ENCODE assay signal across 21 cellular contexts in the genomic region with DNA sequence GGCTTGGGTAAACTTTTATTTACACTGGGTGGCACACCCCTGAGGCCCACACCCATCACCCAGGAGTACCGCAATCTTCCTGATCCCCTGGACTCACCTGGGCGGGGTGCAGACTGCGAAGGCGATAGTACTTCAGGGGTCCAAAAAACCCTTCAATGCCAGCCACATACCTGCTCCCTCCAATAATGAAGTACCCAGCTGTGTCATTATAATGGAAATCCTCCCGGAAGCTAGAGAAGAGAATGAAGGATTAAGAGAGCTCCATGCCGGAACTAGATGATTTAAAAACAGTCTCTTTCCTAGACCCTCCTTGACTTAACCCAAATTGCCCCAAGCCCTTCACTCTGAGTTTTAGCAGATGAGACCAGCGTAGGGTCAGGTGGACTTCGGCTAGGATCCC. TPM values are rescaled to one million over a fixed set of nuclear protein-coding genes. Genes with fewer than 3 reads are reported as not detected.
A peak's percentile ranks its signal among the peaks of the same experiment; 100 is the strongest.
DNase-seq lines count a peak whose midpoint lies in the region; ATAC-seq and TF ChIP-seq lines count a peak whose summit lies in the region.
"Had no signal": no experiment of that assay in that cellular context is flagged by ENCODE, and none has a peak within 500 bp of the region (broad histone marks: within the 10 kb centered on the region; RNA-seq: fewer than 3 reads in every experiment).

No MANE protein-coding gene starts in this region.

- H3F3A ChIP-seq in GM23338 (replicated peaks; ENCODE audit: low read depth) (no peaks in the 10 kb centered on the region), neural progenitor cell (ENCODE audit: low read depth) (peaks cover 10% of the 10 kb centered on the region)

- no peak for TF ChIP-seq CTCF in GM23338 (conservative IDR thresholded peaks at IDR 0.05; ENCODE audit: low read depth in 2 of 2)
- TF ChIP-seq CTCF in endothelial cell (IDR thresholded peaks at IDR 0.05; ENCODE audit: unreplicated experiment): no peak
- no peak for TF ChIP-seq CTCF in neural progenitor cell (IDR thresholded peaks at IDR 0.05)

- H4K20me1 ChIP-seq in GM23338 (replicated peaks; ENCODE audit: insufficient read depth) (no peaks in the 10 kb centered on the region; the same call in 1 of the 2 replicates), neural progenitor cell (ENCODE audit: low read depth) (no peaks in the 10 kb centered on the region)

- peaks cover 19% of the 10 kb centered on the region for H3K4me1 Mint-ChIP-seq in GM23338
- no peaks in the 10 kb centered on the region for H3K4me1 Mint-ChIP-seq in endothelial cell (ENCODE audit: unreplicated experiment)
- H3K4me1 Mint-ChIP-seq in neural progenitor cell: peaks cover 14% of the 10 kb centered on the region

- peaks cover 19% of the 10 kb centered on the region for H3K4me1 ChIP-seq in GM23338 (ENCODE audit: insufficient read depth)
- peaks cover 16% of the 10 kb centered on the region for H3K4me1 ChIP-seq in neural progenitor cell
- H3K4me1 ChIP-seq: Peyer's patch had no signal

- H3K36me3 Mint-ChIP-seq in GM23338 (ENCODE audit: low read depth) (peaks cover 51% of the 10 kb centered on the region), endothelial cell (ENCODE audit: low read depth, unreplicated experiment) (peaks cover 36% of the 10 kb centered on the region), neural progenitor cell (peaks cover 13% of the 10 kb centered on the region)

- no peaks in the 10 kb centered on the region for H3K27me3 ChIP-seq in GM23338 (ENCODE audit: insufficient read depth)
- H3K27me3 ChIP-seq in neural progenitor cell: no peaks in the 10 kb centered on the region
- H3K27me3 ChIP-seq: Peyer's patch had no signal

- H3K27ac ChIP-seq in GM23338 (ENCODE audit: low read depth) (peak overlapping the region; percentile 80), neural progenitor cell (no peak overlapping the region)
- H3K27ac ChIP-seq: HL-60, Peyer's patch had no signal

- H3K9me2 ChIP-seq in GM23338 (ENCODE audit: insufficient read depth): no peaks in the 10 kb centered on the region

- H3K9ac ChIP-seq in neural progenitor cell: no peak overlapping the region

- H3K36me3 ChIP-seq in GM23338 (ENCODE audit: insufficient read depth): peaks cover 3% of the 10 kb centered on the region
- no peaks in the 10 kb centered on the region for H3K36me3 ChIP-seq in neural progenitor cell

- H3K79me2 ChIP-seq in GM23338 (replicated peaks; ENCODE audit: insufficient read depth) (no peaks in the 10 kb centered on the region), neural progenitor cell (ENCODE audit: low read depth) (no peaks in the 10 kb centered on the region)

- H3K9me3 ChIP-seq in neural progenitor cell (ENCODE audit: low read depth): no peaks in the 10 kb centered on the region
- H3K9me3 ChIP-seq: Peyer's patch had no signal

- H3K9me3 Mint-ChIP-seq in GM23338: no peaks in the 10 kb centered on the region
- no peaks in the 10 kb centered on the region for H3K9me3 Mint-ChIP-seq in endothelial cell (ENCODE audit: unreplicated experiment)
- no peaks in the 10 kb centered on the region for H3K9me3 Mint-ChIP-seq in neural progenitor cell

- H3K4me3 Mint-ChIP-seq in GM23338 (no peak overlapping the region), endothelial cell (ENCODE audit: unreplicated experiment) (no peak overlapping the region), neural progenitor cell (no peak overlapping the region)

- DNase-seq in GM23338 (ENCODE audit: low spot score) (peak; percentile 66), NCI-H524 treated with DMSO at 0.1 percent for 48 hours (lab: John Stamatoyannopoulos, UW) (peak; percentile 61), endothelial cell (ENCODE audit: low spot score) (no peak), neural progenitor cell (ENCODE audit: low spot score) (peak; percentile 38), NCI-H1417 (lab: John Stamatoyannopoulos, UW) (no peak), NOMO-1 treated with DMSO at 0.1 percent for 48 hours (lab: John Stamatoyannopoulos, UW; ENCODE audit: unreplicated experiment) (no peak), NCI-H1436 (lab: John Stamatoyannopoulos, UW) (no peak)
- DNase-seq: DMS153, DND-41, Kasumi-1, NCI-H1092 treated with DMSO at 0.1 percent for 48 hours, NCI-H146, NCI-H1930, NCI-H2107, NCI-H446, NCI-H526, Peyer's patch, SHP77 treated with DMSO at 0.1 percent for 48 hours had no signal

- H3K4me3 ChIP-seq in GM23338: no peak overlapping the region
- H3K4me3 ChIP-seq in neural progenitor cell: no peak overlapping the region
- H3K4me3 ChIP-seq: K562, Peyer's patch had no signal

- H3K4me2 ChIP-seq in GM23338 (peak overlapping the region; percentile 58; the same call in 1 of the 2 replicates), neural progenitor cell (peak overlapping the region; percentile 25)

- H2AFZ ChIP-seq in GM23338: no peak overlapping the region
- no peak overlapping the region for H2AFZ ChIP-seq in neural progenitor cell (replicated peaks)

- H3K27ac Mint-ChIP-seq in GM23338: peak overlapping the region; percentile 69
- peak overlapping the region; percentile 13 for H3K27ac Mint-ChIP-seq in endothelial cell (ENCODE audit: unreplicated experiment)
- H3K27ac Mint-ChIP-seq in neural progenitor cell: no peak overlapping the region

- H3K27me3 Mint-ChIP-seq in GM23338 (ENCODE audit: insufficient read depth, low read depth, poor library complexity): peaks cover 1% of the 10 kb centered on the region
- peaks cover 2% of the 10 kb centered on the region for H3K27me3 Mint-ChIP-seq in endothelial cell (ENCODE audit: unreplicated experiment)
- peaks cover 2% of the 10 kb centered on the region for H3K27me3 Mint-ChIP-seq in neural progenitor cell (ENCODE audit: insufficient read depth, low read depth)

- peak; percentile 91 for ATAC-seq in GM23338
- ATAC-seq: HCT116, K562 had no signal

TF ChIP-seq in GM23338, 12 proteins besides CTCF, POLR2A, EP300 and RAD21 (continues in another document):
- TF ChIP-seq, protein P1, sequence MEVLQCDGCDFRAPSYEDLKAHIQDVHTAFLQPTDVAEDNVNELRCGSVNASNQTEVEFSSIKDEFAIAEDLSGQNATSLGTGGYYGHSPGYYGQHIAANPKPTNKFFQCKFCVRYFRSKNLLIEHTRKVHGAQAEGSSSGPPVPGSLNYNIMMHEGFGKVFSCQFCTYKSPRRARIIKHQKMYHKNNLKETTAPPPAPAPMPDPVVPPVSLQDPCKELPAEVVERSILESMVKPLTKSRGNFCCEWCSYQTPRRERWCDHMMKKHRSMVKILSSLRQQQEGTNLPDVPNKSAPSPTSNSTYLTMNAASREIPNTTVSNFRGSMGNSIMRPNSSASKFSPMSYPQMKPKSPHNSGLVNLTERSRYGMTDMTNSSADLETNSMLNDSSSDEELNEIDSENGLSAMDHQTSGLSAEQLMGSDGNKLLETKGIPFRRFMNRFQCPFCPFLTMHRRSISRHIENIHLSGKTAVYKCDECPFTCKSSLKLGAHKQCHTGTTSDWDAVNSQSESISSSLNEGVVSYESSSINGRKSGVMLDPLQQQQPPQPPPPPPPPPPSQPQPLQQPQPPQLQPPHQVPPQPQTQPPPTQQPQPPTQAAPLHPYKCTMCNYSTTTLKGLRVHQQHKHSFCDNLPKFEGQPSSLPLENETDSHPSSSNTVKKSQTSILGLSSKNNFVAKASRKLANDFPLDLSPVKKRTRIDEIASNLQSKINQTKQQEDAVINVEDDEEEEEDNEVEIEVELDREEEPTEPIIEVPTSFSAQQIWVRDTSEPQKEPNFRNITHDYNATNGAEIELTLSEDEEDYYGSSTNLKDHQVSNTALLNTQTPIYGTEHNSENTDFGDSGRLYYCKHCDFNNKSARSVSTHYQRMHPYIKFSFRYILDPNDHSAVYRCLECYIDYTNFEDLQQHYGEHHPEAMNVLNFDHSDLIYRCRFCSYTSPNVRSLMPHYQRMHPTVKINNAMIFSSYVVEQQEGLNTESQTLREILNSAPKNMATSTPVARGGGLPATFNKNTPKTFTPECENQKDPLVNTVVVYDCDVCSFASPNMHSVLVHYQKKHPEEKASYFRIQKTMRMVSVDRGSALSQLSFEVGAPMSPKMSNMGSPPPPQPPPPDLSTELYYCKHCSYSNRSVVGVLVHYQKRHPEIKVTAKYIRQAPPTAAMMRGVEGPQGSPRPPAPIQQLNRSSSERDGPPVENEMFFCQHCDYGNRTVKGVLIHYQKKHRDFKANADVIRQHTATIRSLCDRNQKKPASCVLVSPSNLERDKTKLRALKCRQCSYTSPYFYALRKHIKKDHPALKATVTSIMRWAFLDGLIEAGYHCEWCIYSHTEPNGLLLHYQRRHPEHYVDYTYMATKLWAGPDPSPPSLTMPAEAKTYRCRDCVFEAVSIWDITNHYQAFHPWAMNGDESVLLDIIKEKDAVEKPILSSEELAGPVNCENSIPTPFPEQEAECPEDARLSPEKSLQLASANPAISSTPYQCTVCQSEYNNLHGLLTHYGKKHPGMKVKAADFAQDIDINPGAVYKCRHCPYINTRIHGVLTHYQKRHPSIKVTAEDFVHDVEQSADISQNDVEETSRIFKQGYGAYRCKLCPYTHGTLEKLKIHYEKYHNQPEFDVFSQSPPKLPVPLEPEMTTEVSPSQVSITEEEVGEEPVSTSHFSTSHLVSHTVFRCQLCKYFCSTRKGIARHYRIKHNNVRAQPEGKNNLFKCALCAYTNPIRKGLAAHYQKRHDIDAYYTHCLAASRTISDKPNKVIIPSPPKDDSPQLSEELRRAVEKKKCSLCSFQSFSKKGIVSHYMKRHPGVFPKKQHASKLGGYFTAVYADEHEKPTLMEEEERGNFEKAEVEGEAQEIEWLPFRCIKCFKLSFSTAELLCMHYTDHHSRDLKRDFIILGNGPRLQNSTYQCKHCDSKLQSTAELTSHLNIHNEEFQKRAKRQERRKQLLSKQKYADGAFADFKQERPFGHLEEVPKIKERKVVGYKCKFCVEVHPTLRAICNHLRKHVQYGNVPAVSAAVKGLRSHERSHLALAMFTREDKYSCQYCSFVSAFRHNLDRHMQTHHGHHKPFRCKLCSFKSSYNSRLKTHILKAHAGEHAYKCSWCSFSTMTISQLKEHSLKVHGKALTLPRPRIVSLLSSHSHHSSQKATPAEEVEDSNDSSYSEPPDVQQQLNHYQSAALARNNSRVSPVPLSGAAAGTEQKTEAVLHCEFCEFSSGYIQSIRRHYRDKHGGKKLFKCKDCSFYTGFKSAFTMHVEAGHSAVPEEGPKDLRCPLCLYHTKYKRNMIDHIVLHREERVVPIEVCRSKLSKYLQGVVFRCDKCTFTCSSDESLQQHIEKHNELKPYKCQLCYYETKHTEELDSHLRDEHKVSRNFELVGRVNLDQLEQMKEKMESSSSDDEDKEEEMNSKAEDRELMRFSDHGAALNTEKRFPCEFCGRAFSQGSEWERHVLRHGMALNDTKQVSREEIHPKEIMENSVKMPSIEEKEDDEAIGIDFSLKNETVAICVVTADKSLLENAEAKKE (CRISPR knock-in tag; IDR thresholded peaks at IDR 0.05): peak; percentile 76
- TF ChIP-seq CREB1 (CRISPR knock-in tag; IDR thresholded peaks at IDR 0.05; ENCODE audit: low read depth): 0 out of 2 replicates have a peak, but pooled peaks have one; percentile 2

RNA-seq across cellular contexts. Expression of gene SEL1L3, which starts 40.9 kb away (rescaled TPM):
- total RNA-seq in GM23338 (2014; rRNA removed; shearing (Covaris generic)): 61.7 and 65.8 TPM in 2 replicates
- polyA plus RNA-seq in GM23338 (2016; fragmentation: Nextera tagmentation; extraction: Ambion mirVana): 17.1 and 19.3 TPM in 2 replicates
- total RNA-seq in endothelial cell (ENCODE audit: unreplicated experiment): 91.8 TPM
- 49.6 and 87.2 TPM in 2 replicates for total RNA-seq in neural progenitor cell (ENCODE audit: low replicate concordance)

Comparison
In these comparisons a context has a peak if more than half of its experiments do, and no peak if none do; other contexts are left out.
1. DNase-seq: peak in GM23338 (single experiment), NCI-H524 treated with DMSO at 0.1 percent for 48 hours (single experiment) and neural progenitor cell (single experiment); none in endothelial cell (single experiment), NCI-H1417 (0 of 3), NOMO-1 treated with DMSO at 0.1 percent for 48 hours (single experiment) and NCI-H1436 (single experiment).